Comparison of ENCODE assay signal across 9 cellular contexts in the genomic region with DNA sequence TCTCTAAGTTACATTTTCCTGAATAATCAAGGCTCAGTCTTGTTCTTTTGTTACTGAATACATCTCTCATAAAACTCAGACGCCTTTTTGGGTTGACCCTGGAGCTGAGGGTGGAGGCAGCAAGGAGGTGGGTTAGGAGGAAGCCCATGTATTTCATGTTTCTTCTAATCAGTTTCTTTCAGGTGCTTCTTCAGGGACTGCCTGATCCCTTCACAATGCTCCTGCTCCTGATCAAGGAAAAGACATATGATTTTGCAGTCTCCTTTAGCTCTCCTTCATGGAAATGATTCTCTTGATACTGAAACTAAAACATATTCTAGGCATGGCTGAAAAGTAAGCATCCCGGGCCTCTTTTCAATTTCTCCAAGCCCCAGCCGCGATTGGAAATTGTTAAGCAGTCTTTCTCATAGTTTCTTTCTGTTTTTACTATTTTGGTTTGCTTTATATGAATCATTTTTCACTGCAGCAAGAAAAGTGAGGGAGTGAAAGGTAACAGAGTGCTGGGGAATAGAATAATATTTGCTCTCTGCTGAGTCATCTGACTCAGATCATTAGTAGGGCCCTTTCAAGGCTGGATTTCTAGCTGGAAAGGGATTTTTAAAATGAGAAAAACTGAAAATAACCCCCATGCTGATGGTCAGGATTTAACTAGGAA.
DNase-seq lines count a peak whose midpoint lies in the region; ATAC-seq and TF ChIP-seq lines count a peak whose summit lies in the region.
"Had no signal": no experiment of that assay in that cellular context is flagged by ENCODE, and none has a peak within 500 bp of the region (broad histone marks: within the 10 kb centered on the region; RNA-seq: fewer than 3 reads in every experiment).

No MANE protein-coding gene starts in this region.

- no peak overlapping the region; the same call in 1 of the 2 replicates for H3K27ac Mint-ChIP-seq in GM23338

- no peak overlapping the region for H3K4me3 Mint-ChIP-seq in GM23338

- WGBS in lower leg skin, 2 donors: 69 to 74% methylated on average over 4 of the region's 4 CpGs

- H3K4me1 Mint-ChIP-seq in GM23338: no peaks in the 10 kb centered on the region

- TF ChIP-seq POLR2A in lower leg skin (IDR thresholded peaks at IDR 0.05): no peak

- TF ChIP-seq CTCF in GM23338 (conservative IDR thresholded peaks at IDR 0.05; ENCODE audit: low read depth in 2 of 2) (no peak), lower leg skin (IDR thresholded peaks at IDR 0.05) (no peak)

- H3K4me2 ChIP-seq in GM23338: no peak overlapping the region

- H3K9me3 Mint-ChIP-seq in GM23338: peaks cover 3% of the 10 kb centered on the region; the same call in 2 of the 3 replicates

- no peak for ATAC-seq in GM23338

- no peaks in the 10 kb centered on the region for H3F3A ChIP-seq in GM23338 (replicated peaks; ENCODE audit: low read depth)

- H3K27me3 Mint-ChIP-seq in GM23338 (ENCODE audit: insufficient read depth, low read depth, poor library complexity): peaks cover 2% of the 10 kb centered on the region

- H3K27me3 ChIP-seq in GM23338 (ENCODE audit: insufficient read depth): no peaks in the 10 kb centered on the region
- no peaks in the 10 kb centered on the region for H3K27me3 ChIP-seq in stomach smooth muscle (ENCODE audit: control insufficient read depth in 1 of 2, insufficient read depth in 2 of 2, low read length in 2 of 2)

- H3K9ac ChIP-seq in stomach smooth muscle (ENCODE audit: low read length in 2 of 2): peak overlapping the region; percentile 33 to 43

- H3K27ac ChIP-seq in GM23338 (ENCODE audit: low read depth): no peak overlapping the region
- H3K27ac ChIP-seq in stomach smooth muscle (ENCODE audit: low read length): no peak overlapping the region

- no peaks in the 10 kb centered on the region for H3K9me2 ChIP-seq in GM23338 (ENCODE audit: insufficient read depth)

- H3K79me2 ChIP-seq in GM23338 (replicated peaks; ENCODE audit: insufficient read depth): no peaks in the 10 kb centered on the region

- no peak for DNase-seq in GM23338 (ENCODE audit: low spot score)
- DNase-seq in amniotic epithelial cell (ENCODE audit: low read depth): peak; percentile 29
- peak; percentile 39 for DNase-seq in iris pigment epithelial cell (ENCODE audit: low read depth)
- DNase-seq in NCI-H1105 treated with DMSO at 0.1 percent for 48 hours (lab: John Stamatoyannopoulos, UW): no peak
- no peak for DNase-seq in NAMALWA (ENCODE audit: low spot score)
- no peak for DNase-seq in lower leg skin (ENCODE audit: low spot score in 2 of 2)
- no peak for DNase-seq in activated CD4-positive, CD25-positive, alpha-beta regulatory T cell treated with anti-CD3 and anti-CD28 coated beads, Interleukin-2, amount 50 U/mL, for 72 hours
- DNase-seq: KG1 had no signal

- H4K20me1 ChIP-seq in GM23338 (replicated peaks; ENCODE audit: insufficient read depth): no peaks in the 10 kb centered on the region; the same call in 1 of the 2 replicates

- H3K4me1 ChIP-seq in GM23338 (ENCODE audit: insufficient read depth) (no peaks in the 10 kb centered on the region), stomach smooth muscle (ENCODE audit: control insufficient read depth, insufficient read depth, low read length) (no peaks in the 10 kb centered on the region)

- H3K36me3 ChIP-seq in GM23338 (ENCODE audit: insufficient read depth): no peaks in the 10 kb centered on the region
- no peaks in the 10 kb centered on the region for H3K36me3 ChIP-seq in stomach smooth muscle (ENCODE audit: control insufficient read depth in 2 of 2, insufficient read depth in 2 of 2, low read length in 2 of 2)

- no peaks in the 10 kb centered on the region for H3K9me3 ChIP-seq in stomach smooth muscle (ENCODE audit: control insufficient read depth in 2 of 2, low read length in 2 of 2)

- intact Hi-C loops in lower leg skin (cut with DNase I; ENCODE audit: low total_unique reads): no loop called here

- H2AFZ ChIP-seq in GM23338: peak overlapping the region; percentile 94

- H3K36me3 Mint-ChIP-seq in GM23338 (ENCODE audit: low read depth): no peaks in the 10 kb centered on the region

- H3K4me3 ChIP-seq in GM23338: no peak overlapping the region
- H3K4me3 ChIP-seq in stomach smooth muscle (ENCODE audit: low read length in 2 of 2): peak overlapping the region; percentile 47 to 58
- H3K4me3 ChIP-seq in lower leg skin (ENCODE audit: low read depth, poor library complexity, severe bottlenecking): no peak overlapping the region

TF ChIP-seq in GM23338, 12 proteins besides CTCF, POLR2A, EP300 and RAD21:
- no peak for TF ChIP-seq ETS1 (IDR thresholded peaks at IDR 0.05)

Comparison
In these comparisons a context has a peak if more than half of its experiments do, and no peak if none do; other contexts are left out.
1. DNase-seq: peak in amniotic epithelial cell (single experiment) and iris pigment epithelial cell (single experiment); none in GM23338 (single experiment), NCI-H1105 treated with DMSO at 0.1 percent for 48 hours (single experiment), NAMALWA (single experiment), lower leg skin (0 of 2) and activated CD4-positive, CD25-positive, alpha-beta regulatory T cell treated with anti-CD3 and anti-CD28 coated beads, Interleukin-2, amount 50 U/mL, for 72 hours (single experiment).
2. H3K4me3 ChIP-seq: peak in stomach smooth muscle (2 of 2); none in GM23338 (single experiment) and lower leg skin (single experiment).